ENCODE assay signal across 1 cellular context in the genomic region with DNA sequence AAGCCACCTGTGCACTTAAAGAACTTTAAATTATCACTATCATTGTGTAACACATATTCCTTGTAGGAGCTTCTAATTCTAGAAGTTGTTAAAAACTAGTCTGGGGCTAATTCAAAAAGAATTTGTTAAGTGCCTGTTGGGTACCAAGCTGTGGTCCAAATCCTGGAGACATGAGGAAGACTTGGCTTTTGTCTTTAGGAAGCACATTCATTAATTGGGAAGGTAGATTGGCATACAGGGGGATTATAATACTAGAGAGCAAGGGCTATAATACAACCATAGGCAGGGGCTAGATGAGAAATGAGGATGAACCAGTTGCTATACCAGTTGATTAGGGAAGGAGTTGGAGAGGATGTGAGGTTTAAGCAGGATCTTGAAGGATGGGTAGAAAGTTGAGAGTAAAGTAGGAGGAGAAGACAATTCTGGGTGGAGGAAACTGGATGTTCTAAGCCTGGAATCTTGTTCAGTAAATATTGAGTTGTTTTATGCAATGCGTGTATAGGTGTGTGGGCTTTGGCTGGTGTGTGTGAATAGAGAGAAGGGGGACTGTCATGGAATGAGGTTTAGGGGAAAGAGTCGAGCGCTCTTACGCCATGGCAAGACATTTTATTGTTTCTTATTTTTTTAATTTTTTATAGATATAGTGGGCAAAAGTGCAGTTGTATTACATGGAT.
TF ChIP-seq lines count a peak whose summit lies in the region.

No MANE protein-coding gene starts in this region.

TF ChIP-seq in K562, 482 proteins besides CTCF, POLR2A, EP300 and RAD21 (continued from another document):
- TF ChIP-seq, protein P1, sequence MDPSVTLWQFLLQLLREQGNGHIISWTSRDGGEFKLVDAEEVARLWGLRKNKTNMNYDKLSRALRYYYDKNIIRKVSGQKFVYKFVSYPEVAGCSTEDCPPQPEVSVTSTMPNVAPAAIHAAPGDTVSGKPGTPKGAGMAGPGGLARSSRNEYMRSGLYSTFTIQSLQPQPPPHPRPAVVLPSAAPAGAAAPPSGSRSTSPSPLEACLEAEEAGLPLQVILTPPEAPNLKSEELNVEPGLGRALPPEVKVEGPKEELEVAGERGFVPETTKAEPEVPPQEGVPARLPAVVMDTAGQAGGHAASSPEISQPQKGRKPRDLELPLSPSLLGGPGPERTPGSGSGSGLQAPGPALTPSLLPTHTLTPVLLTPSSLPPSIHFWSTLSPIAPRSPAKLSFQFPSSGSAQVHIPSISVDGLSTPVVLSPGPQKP (CRISPR knock-in tag; IDR thresholded peaks at IDR 0.05): no peak
- TF ChIP-seq MCM7 (IDR thresholded peaks at IDR 0.05): peak in 1 of 2 experiments; percentile 95; a peak in 1 of 4 replicates
TF ChIP-seq in K562: peak in this region for 6.
